Comparison of ENCODE assay signal across 15 cellular contexts in the genomic region with DNA sequence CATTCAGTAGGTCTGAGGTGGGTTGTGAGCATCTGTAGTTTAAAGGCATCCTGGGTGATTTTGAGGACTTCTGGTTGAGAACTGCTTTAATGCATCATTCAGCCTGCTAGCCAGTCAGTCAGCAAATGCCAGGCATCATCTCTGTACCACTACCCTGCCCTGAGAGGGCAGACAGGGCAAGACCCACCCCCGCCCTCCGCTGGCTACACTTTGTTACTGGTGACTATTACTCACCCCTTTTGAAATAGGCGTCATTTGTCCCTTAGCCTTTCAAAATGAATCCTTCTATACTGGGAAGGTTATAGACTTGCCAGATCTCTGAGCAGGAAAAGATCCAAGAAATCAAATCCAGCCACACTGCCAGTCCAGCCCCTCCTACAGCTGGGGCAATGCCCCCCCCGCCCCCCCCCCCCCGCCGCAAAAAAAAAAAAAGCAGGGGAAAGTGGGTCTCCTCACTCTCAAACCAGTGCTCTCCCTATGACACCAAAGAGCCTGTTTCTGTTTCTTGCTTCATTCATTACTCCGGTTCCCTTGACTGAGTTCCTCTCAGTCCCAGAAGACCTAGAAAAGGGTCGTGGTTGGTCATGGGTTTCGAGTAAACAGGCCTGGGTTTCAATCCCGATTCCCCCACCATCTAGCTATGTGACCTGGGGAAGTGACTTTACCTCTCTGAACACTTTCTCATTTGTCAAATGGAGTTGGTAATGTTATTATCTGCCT. TPM values are rescaled to one million over a fixed set of nuclear protein-coding genes. Genes with fewer than 3 reads are reported as not detected.
DNase-seq lines count a peak whose midpoint lies in the region; ATAC-seq and TF ChIP-seq lines count a peak whose summit lies in the region.
"Had no signal": no experiment of that assay in that cellular context is flagged by ENCODE, and none has a peak within 500 bp of the region (broad histone marks: within the 10 kb centered on the region; RNA-seq: fewer than 3 reads in every experiment).

No MANE protein-coding gene starts in this region.

- no peak for TF ChIP-seq EP300 in stomach (IDR thresholded peaks at IDR 0.05)

- H3K36me3 ChIP-seq in esophagus squamous epithelium (peaks cover 0 to 49% (median 10%) of the 10 kb centered on the region in 3 donors), stomach (peaks cover 23 to 47% (median 39%) of the 10 kb centered on the region in 4 donors)

- H3K4me3 Mint-ChIP-seq in activated naive CD8-positive, alpha-beta T cell treated with anti-CD3 and anti-CD28 coated beads, Interleukin-2, amount 50 U/mL, for 24 hours: no peak overlapping the region
- no peak overlapping the region for H3K4me3 Mint-ChIP-seq in activated naive CD8-positive, alpha-beta T cell treated with anti-CD3 and anti-CD28 coated beads for 36 hours
- H3K4me3 Mint-ChIP-seq in activated T-helper 2 cell treated with anti-CD3 and anti-CD28 coated beads, Interferon-gamma antibody, Interleukin-2, Interleukin-4, amounts not matched to agents 10 μg/mL and 5 μg/mL and 100 μg/mL, durations not matched to agents 14 hours and 24 hours and 36 hours (ENCODE audit: low read depth): no peak overlapping the region
- H3K4me3 Mint-ChIP-seq: stimulated activated naive CD8-positive, alpha-beta T cell treated with anti-CD3 and anti-CD28 coated beads, Interleukin-15, Interleukin-2, amounts not matched to agents 100 ng/mL and 50 ng/mL, for 24 hours had no signal

- peaks cover 34% of the 10 kb centered on the region for H3K4me1 Mint-ChIP-seq in activated naive CD8-positive, alpha-beta T cell treated with anti-CD3 and anti-CD28 coated beads, Interleukin-2, amount 50 U/mL, for 24 hours
- peaks cover 33% of the 10 kb centered on the region for H3K4me1 Mint-ChIP-seq in activated naive CD8-positive, alpha-beta T cell treated with anti-CD3 and anti-CD28 coated beads for 36 hours
- H3K4me1 Mint-ChIP-seq in activated T-helper 2 cell treated with anti-CD3 and anti-CD28 coated beads, Interferon-gamma antibody, Interleukin-2, Interleukin-4, amounts not matched to agents 10 μg/mL and 5 μg/mL and 100 μg/mL, durations not matched to agents 14 hours and 24 hours and 36 hours (ENCODE audit: low read depth): peaks cover 16% of the 10 kb centered on the region

- WGBS in esophagus squamous epithelium, 2 donors: 33 to 49% methylated on average over 6 to 7 of the region's 10 CpGs
- WGBS in stomach, 5 donors: 61 to 79% (median 74%) methylated on average over 10 of the region's 10 CpGs

- no peaks in the 10 kb centered on the region for H3K36me3 Mint-ChIP-seq in activated naive CD8-positive, alpha-beta T cell treated with anti-CD3 and anti-CD28 coated beads, Interleukin-2, amount 50 U/mL, for 24 hours (ENCODE audit: low read depth)
- peaks cover 10% of the 10 kb centered on the region for H3K36me3 Mint-ChIP-seq in activated naive CD8-positive, alpha-beta T cell treated with anti-CD3 and anti-CD28 coated beads for 36 hours
- no peaks in the 10 kb centered on the region for H3K36me3 Mint-ChIP-seq in activated T-helper 2 cell treated with anti-CD3 and anti-CD28 coated beads, Interferon-gamma antibody, Interleukin-2, Interleukin-4, amounts not matched to agents 10 μg/mL and 5 μg/mL and 100 μg/mL, durations not matched to agents 14 hours and 24 hours and 36 hours (ENCODE audit: low read depth)

- peaks cover 3% of the 10 kb centered on the region for H3K27me3 Mint-ChIP-seq in activated naive CD8-positive, alpha-beta T cell treated with anti-CD3 and anti-CD28 coated beads, Interleukin-2, amount 50 U/mL, for 24 hours
- no peaks in the 10 kb centered on the region for H3K27me3 Mint-ChIP-seq in activated naive CD8-positive, alpha-beta T cell treated with anti-CD3 and anti-CD28 coated beads for 36 hours
- H3K27me3 Mint-ChIP-seq in activated T-helper 2 cell treated with anti-CD3 and anti-CD28 coated beads, Interferon-gamma antibody, Interleukin-2, Interleukin-4, amounts not matched to agents 10 μg/mL and 5 μg/mL and 100 μg/mL, durations not matched to agents 14 hours and 24 hours and 36 hours (ENCODE audit: low read depth): peaks cover 18% of the 10 kb centered on the region
- H3K27me3 Mint-ChIP-seq: stimulated activated naive CD8-positive, alpha-beta T cell treated with anti-CD3 and anti-CD28 coated beads, Interleukin-15, Interleukin-2, amounts not matched to agents 100 ng/mL and 50 ng/mL, for 24 hours had no signal

- H3K4me1 ChIP-seq in esophagus squamous epithelium (peaks cover 42 to 95% (median 57%) of the 10 kb centered on the region in 3 donors), stomach (peaks cover 33 to 91% (median 78%) of the 10 kb centered on the region in 4 donors)

- TF ChIP-seq POLR2A in esophagus squamous epithelium (IDR thresholded peaks at IDR 0.05) (no peak), stomach (IDR thresholded peaks at IDR 0.05) (no peak)

- H3K27ac Mint-ChIP-seq in activated naive CD8-positive, alpha-beta T cell treated with anti-CD3 and anti-CD28 coated beads, Interleukin-2, amount 50 U/mL, for 24 hours: no peak overlapping the region
- H3K27ac Mint-ChIP-seq in activated naive CD8-positive, alpha-beta T cell treated with anti-CD3 and anti-CD28 coated beads for 36 hours: no peak overlapping the region
- no peak overlapping the region for H3K27ac Mint-ChIP-seq in activated T-helper 2 cell treated with anti-CD3 and anti-CD28 coated beads, Interferon-gamma antibody, Interleukin-2, Interleukin-4, amounts not matched to agents 10 μg/mL and 5 μg/mL and 100 μg/mL, durations not matched to agents 14 hours and 24 hours and 36 hours
- H3K27ac Mint-ChIP-seq: stimulated activated naive CD8-positive, alpha-beta T cell treated with anti-CD3 and anti-CD28 coated beads, Interleukin-15, Interleukin-2, amounts not matched to agents 100 ng/mL and 50 ng/mL, for 24 hours had no signal

- peak; percentile 50 for ATAC-seq in activated naive CD8-positive, alpha-beta T cell treated with anti-CD3 and anti-CD28 coated beads, Interleukin-2, amount 50 U/mL, for 24 hours
- ATAC-seq in GM18868 (IDR thresholded peaks at IDR 0.05; ENCODE audit: unreplicated experiment): no peak
- ATAC-seq in GM18873 (IDR thresholded peaks at IDR 0.05; ENCODE audit: low FRiP score, unreplicated experiment): no peak

- no peak for DNase-seq in activated naive CD8-positive, alpha-beta T cell treated with anti-CD3 and anti-CD28 coated beads, Interleukin-2, amount 50 U/mL, for 24 hours
- DNase-seq in activated naive CD8-positive, alpha-beta T cell treated with anti-CD3 and anti-CD28 coated beads for 36 hours: no peak
- DNase-seq in LHCN-M2 (ENCODE audit: low read depth) (peak; percentile 52), esophagus squamous epithelium (lab: John Stamatoyannopoulos, UW) (no peak), stomach (no peak)
- no peak for DNase-seq in activated T-helper 2 cell treated with anti-CD3 and anti-CD28 coated beads, Interferon-gamma antibody, Interleukin-2, Interleukin-4, amounts not matched to agents 10 μg/mL and 5 μg/mL and 100 μg/mL, durations not matched to agents 14 hours and 24 hours and 36 hours (ENCODE audit: low spot score)
- DNase-seq: activated CD4-positive, CD25-positive, alpha-beta regulatory T cell treated with anti-CD3 and anti-CD28 coated beads, Interleukin-2, amount 50 U/mL, for 72 hours; AML-193; mesendoderm; NCI-H1694 treated with DMSO at 0.1 percent for 48 hours had no signal

- no peaks in the 10 kb centered on the region for H3K27me3 ChIP-seq in esophagus squamous epithelium
- no peaks in the 10 kb centered on the region for H3K27me3 ChIP-seq in stomach

- intact Hi-C loops in esophagus squamous epithelium (cut with DNase I) (no loop called here), stomach (cut with DNase I; ENCODE audit: low total_unique reads) (no loop called here)
- intact Hi-C loops in activated T-helper 2 cell treated with anti-CD3 and anti-CD28 coated beads, Interferon-gamma antibody, Interleukin-2, Interleukin-4, amounts not matched to agents 10 μg/mL and 5 μg/mL and 100 μg/mL, durations not matched to agents 14 hours and 24 hours and 36 hours (cut with micrococcal nuclease): no loop called here

- no peaks in the 10 kb centered on the region for H3K9me3 Mint-ChIP-seq in activated naive CD8-positive, alpha-beta T cell treated with anti-CD3 and anti-CD28 coated beads, Interleukin-2, amount 50 U/mL, for 24 hours
- H3K9me3 Mint-ChIP-seq in activated naive CD8-positive, alpha-beta T cell treated with anti-CD3 and anti-CD28 coated beads for 36 hours: no peaks in the 10 kb centered on the region
- H3K9me3 Mint-ChIP-seq in activated T-helper 2 cell treated with anti-CD3 and anti-CD28 coated beads, Interferon-gamma antibody, Interleukin-2, Interleukin-4, amounts not matched to agents 10 μg/mL and 5 μg/mL and 100 μg/mL, durations not matched to agents 14 hours and 24 hours and 36 hours: no peaks in the 10 kb centered on the region
- H3K9me3 Mint-ChIP-seq: stimulated activated naive CD8-positive, alpha-beta T cell treated with anti-CD3 and anti-CD28 coated beads, Interleukin-15, Interleukin-2, amounts not matched to agents 100 ng/mL and 50 ng/mL, for 24 hours had no signal

- H3K27ac ChIP-seq in esophagus squamous epithelium (peak overlapping the region; percentile 20 to 81 (median 49)), stomach (peak overlapping the region in 4 of 5 donors; percentile 48 to 78 (median 54))
- H3K27ac ChIP-seq: HL-60 had no signal

- no peaks in the 10 kb centered on the region for H3K9me3 ChIP-seq in esophagus squamous epithelium
- H3K9me3 ChIP-seq in stomach: no peaks in the 10 kb centered on the region

- TF ChIP-seq CTCF in esophagus squamous epithelium (IDR thresholded peaks at IDR 0.05): no peak
- no peak for TF ChIP-seq CTCF in stomach (IDR thresholded peaks at IDR 0.05)

- H3K4me3 ChIP-seq in esophagus squamous epithelium (no peak overlapping the region), stomach (no peak overlapping the region)

RNA-seq across cellular contexts. Expression of a gene that starts 4.4 kb away (rescaled TPM):
- 10 to 100 TPM; 15.0 to 15.6 TPM for total RNA-seq in activated naive CD8-positive, alpha-beta T cell treated with anti-CD3 and anti-CD28 coated beads for 36 hours
- 35.5 and 43.1 TPM in 2 replicates for total RNA-seq in LHCN-M2 (2014; rRNA removed)
- 62.2 TPM for polyA plus RNA-seq in LHCN-M2 (2012)
- total RNA-seq in esophagus squamous epithelium: 10 to 100 TPM; 19.7 to 34.5 (median 24.5) TPM
- 10 to 100 TPM in 4 of 5 donors, 1 to 10 TPM in 1; 1.7 to 81.1 (median 18.3) TPM for total RNA-seq in stomach
- 10 to 100 TPM in 2 of 3 donors, 1 to 10 TPM in 1; 9.5 to 29.4 (median 21.7) TPM for polyA plus RNA-seq in stomach
- 8.0 and 8.2 TPM in 2 replicates for total RNA-seq in activated T-helper 2 cell treated with anti-CD3 and anti-CD28 coated beads, Interferon-gamma antibody, Interleukin-2, Interleukin-4, amounts not matched to agents 10 μg/mL and 5 μg/mL and 100 μg/mL, durations not matched to agents 14 hours and 24 hours and 36 hours

RNA-seq across cellular contexts. Expression of a gene that starts 15.3 kb away (rescaled TPM):
- total RNA-seq in activated naive CD8-positive, alpha-beta T cell treated with anti-CD3 and anti-CD28 coated beads for 36 hours: 10 to 100 TPM; 23.3 to 23.4 TPM
- 47.4 and 53.7 TPM in 2 replicates for total RNA-seq in LHCN-M2 (2014; rRNA removed)
- polyA plus RNA-seq in LHCN-M2 (2012): 48.8 TPM
- total RNA-seq in esophagus squamous epithelium: 10 to 100 TPM; 24.4 to 53.8 (median 28.3) TPM
- 100 to 1,000 TPM in 3 of 5 donors, 10 to 100 TPM in 2; 39.3 to 301 (median 107) TPM for total RNA-seq in stomach
- polyA plus RNA-seq in stomach: 10 to 100 TPM; 41.1 to 52.4 (median 49.5) TPM
- 29.6 and 30.0 TPM in 2 replicates for total RNA-seq in activated T-helper 2 cell treated with anti-CD3 and anti-CD28 coated beads, Interferon-gamma antibody, Interleukin-2, Interleukin-4, amounts not matched to agents 10 μg/mL and 5 μg/mL and 100 μg/mL, durations not matched to agents 14 hours and 24 hours and 36 hours

RNA-seq across cellular contexts. Expression of a gene that starts 54.9 kb away (rescaled TPM):
- 10 to 100 TPM; 12.1 to 15.1 TPM for total RNA-seq in activated naive CD8-positive, alpha-beta T cell treated with anti-CD3 and anti-CD28 coated beads for 36 hours
- total RNA-seq in LHCN-M2 (2014; rRNA removed): 9.5 and 9.7 TPM in 2 replicates
- polyA plus RNA-seq in LHCN-M2 (2012): 2.6 TPM
- 1 to 10 TPM; 1.3 to 5.4 (median 2.5) TPM for total RNA-seq in esophagus squamous epithelium
- total RNA-seq in stomach: 1 to 10 TPM in 1 of 5 donors, under 1 TPM in 1, not detected in 3; 0.87 to 2.8 TPM
- 1 to 10 TPM in 1 of 3 donors, under 1 TPM in 2; 0.68 to 1.5 (median 1.00) TPM for polyA plus RNA-seq in stomach
- 9.5 and 10.9 TPM in 2 replicates for total RNA-seq in activated T-helper 2 cell treated with anti-CD3 and anti-CD28 coated beads, Interferon-gamma antibody, Interleukin-2, Interleukin-4, amounts not matched to agents 10 μg/mL and 5 μg/mL and 100 μg/mL, durations not matched to agents 14 hours and 24 hours and 36 hours
- total RNA-seq: aorta had no signal
- polyA plus RNA-seq: aorta had no signal
